ENCODE assay signal across 36 cellular contexts in genomic region chr13:27289016-27289665, GRCh38. TPM values are rescaled to one million over a fixed set of nuclear protein-coding genes. Genes with fewer than 3 reads are reported as not detected.
DNase-seq lines count a peak whose midpoint lies in the region; ATAC-seq, FAIRE-seq and TF ChIP-seq lines count a peak whose summit lies in the region.
"Had no signal": no experiment of that assay in that cellular context is flagged by ENCODE, and none has a peak within 500 bp of the region (broad histone marks: within the 10 kb centered on the region; RNA-seq: fewer than 3 reads in every experiment).

No MANE protein-coding gene starts in this region.

- H3F3A ChIP-seq in GM23248 (ENCODE audit: insufficient read depth), result no peaks in the 10 kb centered on the region

- H4K20me1 ChIP-seq in GM23248 (ENCODE audit: insufficient read depth), result no peaks in the 10 kb centered on the region

- H3K4me2 ChIP-seq in GM23248 (ENCODE audit: unreplicated experiment), result no peak overlapping the region
- H3K4me2 ChIP-seq: GM23338, smooth muscle cell had no signal

- H3K27me3 Mint-ChIP-seq in nephron (ENCODE audit: low read depth), result peaks cover 3% of the 10 kb centered on the region
- H3K27me3 Mint-ChIP-seq: activated CD4-positive, alpha-beta T cell treated with anti-CD3 and anti-CD28 coated beads for 36 hours; activated CD8-positive, alpha-beta T cell treated with anti-CD3 and anti-CD28 coated beads for 36 hours; CD4-positive, alpha-beta T cell; stimulated activated naive CD8-positive, alpha-beta T cell treated with anti-CD3 and anti-CD28 coated beads, Interleukin-15, amount 100 ng/mL, for 72 hours had no signal

- TF ChIP-seq POLR2A in esophagus muscularis mucosa (IDR thresholded peaks at IDR 0.05; ENCODE audit: low read depth), result no peak

- intact Hi-C loops in esophagus muscularis mucosa (cut with DNase I), result no loop called here

- peak overlapping the region in 2 of 3 experiments; percentile 79 to 96 for H3K27ac Mint-ChIP-seq in nephron
- H3K27ac Mint-ChIP-seq: activated CD4-positive, alpha-beta T cell treated with anti-CD3 and anti-CD28 coated beads for 36 hours; activated CD8-positive, alpha-beta T cell treated with anti-CD3 and anti-CD28 coated beads for 36 hours; activated naive CD4-positive, alpha-beta T cell treated with anti-CD3 and anti-CD28 coated beads, Interleukin-2, amount 50 U/mL, for 72 hours; activated T-helper 17 cell treated with anti-CD3 and anti-CD28 coated beads, Interleukin-2, amount 50 U/mL, for 72 hours; CD4-positive, alpha-beta T cell; GM23338; natural killer cell treated with Interleukin-12 subunit alpha and Interleukin-12 subunit beta and Interleukin-15 and Interleukin-18, amount 100 ng/mL, for 72 hours; stimulated activated naive CD8-positive, alpha-beta T cell treated with anti-CD3 and anti-CD28 coated beads, Interleukin-15, amount 100 ng/mL, for 72 hours had no signal

- H2AFZ ChIP-seq in GM23248, result no peak overlapping the region

- WGBS in GM23248 (ENCODE audit: low coverage in 1 of 2, low lambda C conversion rate in 2 of 2, missing lambda C conversion rate in 2 of 2), 2 experiments, result 79% methylated on average over 2 of the region's 2 CpGs
- 42% methylated on average over 2 of the region's 2 CpGs for WGBS in esophagus muscularis mucosa

- no peak for TF ChIP-seq EP300 in esophagus muscularis mucosa (IDR thresholded peaks at IDR 0.05)

- peaks cover 7% of the 10 kb centered on the region for H3K27me3 ChIP-seq in GM23248 (replicated peaks; ENCODE audit: insufficient read depth)
- H3K27me3 ChIP-seq in esophagus muscularis mucosa, result no peaks in the 10 kb centered on the region
- H3K27me3 ChIP-seq: colonic mucosa, ovary, tibial nerve had no signal

- no peak overlapping the region for H3K4me3 Mint-ChIP-seq in nephron
- H3K4me3 Mint-ChIP-seq: activated CD4-positive, alpha-beta T cell treated with anti-CD3 and anti-CD28 coated beads for 36 hours; activated CD8-positive, alpha-beta T cell treated with anti-CD3 and anti-CD28 coated beads for 36 hours; activated T-helper 17 cell treated with anti-CD3 and anti-CD28 coated beads, Interleukin-2, amount 50 U/mL, for 72 hours; CD4-positive, alpha-beta T cell; GM23338; natural killer cell treated with Interleukin-12 subunit alpha and Interleukin-12 subunit beta and Interleukin-15 and Interleukin-18, amount 100 ng/mL, for 72 hours; stimulated activated naive CD8-positive, alpha-beta T cell treated with anti-CD3 and anti-CD28 coated beads, Interleukin-15, amount 100 ng/mL, for 72 hours had no signal

- no peaks in the 10 kb centered on the region for H3K79me2 ChIP-seq in GM23248 (ENCODE audit: insufficient read depth)

- no peak for TF ChIP-seq CTCF in nephron (IDR thresholded peaks at IDR 0.05; ENCODE audit: unreplicated experiment in 3 of 3)
- TF ChIP-seq CTCF in esophagus muscularis mucosa (IDR thresholded peaks at IDR 0.05), result no peak

- H3K4me3 ChIP-seq in GM23248 (no peak overlapping the region), esophagus muscularis mucosa (no peak overlapping the region)
- H3K4me3 ChIP-seq: colonic mucosa, GM23338, lower lobe of right lung, ovary, SJCRH30, smooth muscle cell, tibial nerve had no signal

- in situ Hi-C loops in Caki2 (cut with HindIII; ENCODE audit: low pct_unique_long_range_greater_than_20kb, low sequenced_read_pairs), result no loop called here
- in situ Hi-C loops in GM23248 (cut with MboI), result no loop called here

- H3K36me3 ChIP-seq in GM23248 (ENCODE audit: low read depth) (no peaks in the 10 kb centered on the region), esophagus muscularis mucosa (no peaks in the 10 kb centered on the region)
- H3K36me3 ChIP-seq: colonic mucosa, lower lobe of right lung, ovary, SJCRH30, tibial nerve had no signal

- no peak for ATAC-seq in HG03439 (IDR thresholded peaks at IDR 0.05; ENCODE audit: unreplicated experiment)
- ATAC-seq: activated CD4-positive, alpha-beta T cell treated with anti-CD3 and anti-CD28 coated beads for 36 hours; activated CD8-positive, alpha-beta T cell treated with anti-CD3 and anti-CD28 coated beads for 36 hours; activated naive CD4-positive, alpha-beta T cell treated with anti-CD3 and anti-CD28 coated beads, Interleukin-2, amount 50 U/mL, for 72 hours; activated T-helper 17 cell treated with anti-CD3 and anti-CD28 coated beads, Interleukin-2, amount 50 U/mL, for 72 hours; GM23338; lower lobe of right lung; natural killer cell treated with Interleukin-12 subunit alpha and Interleukin-12 subunit beta and Interleukin-15 and Interleukin-18, amount 100 ng/mL, for 72 hours; stimulated activated naive CD8-positive, alpha-beta T cell treated with anti-CD3 and anti-CD28 coated beads, Interleukin-15, amount 100 ng/mL, for 72 hours had no signal

- peak; percentile 65 for DNase-seq in Caki2 (ENCODE audit: low read depth)
- DNase-seq in RCC 7860 (ENCODE audit: low spot score), result peak; percentile 7
- peak; percentile 84 for DNase-seq in globus pallidus (ENCODE audit: low spot score)
- no peak for DNase-seq in GM23248
- DNase-seq in esophagus muscularis mucosa (ENCODE audit: extremely low spot score), result no peak
- no peak for DNase-seq in NCI-H526 (lab: John Stamatoyannopoulos, UW)
- DNase-seq: activated CD4-positive, alpha-beta T cell treated with anti-CD3 and anti-CD28 coated beads for 36 hours; activated CD8-positive, alpha-beta T cell treated with anti-CD3 and anti-CD28 coated beads for 36 hours; CD4-positive, alpha-beta T cell; colonic mucosa; effector CD8-positive, alpha-beta T cell; EL; Karpas-422; lower lobe of right lung; NCI-H1417 treated with DMSO at 0.1 percent for 48 hours; NCI-H2081 treated with DMSO at 0.1 percent for 48 hours; NCI-H345; NCI-H82; ovary; RPMI8226; SJCRH30; stimulated activated naive CD8-positive, alpha-beta T cell treated with anti-CD3 and anti-CD28 coated beads, Interleukin-15, amount 100 ng/mL, for 72 hours; T-helper 9 cell had no signal

- FAIRE-seq in RCC 7860 (lab: Jason Lieb, UNC), result no peak
- FAIRE-seq: A204.1, bronchial epithelial cell, D721Med, islet of Langerhans had no signal

- H3K9me3 ChIP-seq in GM23248 (ENCODE audit: low read depth) (no peaks in the 10 kb centered on the region), esophagus muscularis mucosa (no peaks in the 10 kb centered on the region)
- H3K9me3 ChIP-seq: colonic mucosa, lower lobe of right lung, ovary, SJCRH30, tibial nerve had no signal

- H3K27ac ChIP-seq in GM23248, result no peak overlapping the region
- H3K27ac ChIP-seq in esophagus muscularis mucosa (replicated peaks in 1 of 4), result no peak overlapping the region
- H3K27ac ChIP-seq: colonic mucosa, lower lobe of right lung, ovary, SJCRH30, tibial nerve, VCaP had no signal

- H3K9ac ChIP-seq in GM23248, result no peak overlapping the region

- H3K4me1 Mint-ChIP-seq in nephron, result peaks cover 15% of the 10 kb centered on the region
- H3K4me1 Mint-ChIP-seq: GM23338 had no signal

- peaks cover 2% of the 10 kb centered on the region for H3K9me3 Mint-ChIP-seq in nephron
- H3K9me3 Mint-ChIP-seq: activated naive CD4-positive, alpha-beta T cell treated with anti-CD3 and anti-CD28 coated beads, Interleukin-2, amount 50 U/mL, for 72 hours; activated T-helper 17 cell treated with anti-CD3 and anti-CD28 coated beads, Interleukin-2, amount 50 U/mL, for 72 hours; CD4-positive, alpha-beta T cell; natural killer cell treated with Interleukin-12 subunit alpha and Interleukin-12 subunit beta and Interleukin-15 and Interleukin-18, amount 100 ng/mL, for 72 hours; stimulated activated naive CD8-positive, alpha-beta T cell treated with anti-CD3 and anti-CD28 coated beads, Interleukin-15, amount 100 ng/mL, for 72 hours had no signal

- H3K9me2 ChIP-seq in GM23248 (ENCODE audit: insufficient read depth), result no peaks in the 10 kb centered on the region

- H3K36me3 Mint-ChIP-seq in nephron (ENCODE audit: low read depth), result no peaks in the 10 kb centered on the region
- H3K36me3 Mint-ChIP-seq: activated naive CD4-positive, alpha-beta T cell treated with anti-CD3 and anti-CD28 coated beads, Interleukin-2, amount 50 U/mL, for 72 hours; natural killer cell treated with Interleukin-12 subunit alpha and Interleukin-12 subunit beta and Interleukin-15 and Interleukin-18, amount 100 ng/mL, for 72 hours had no signal

- H3K4me1 ChIP-seq in GM23248 (ENCODE audit: insufficient read depth) (no peaks in the 10 kb centered on the region), esophagus muscularis mucosa (no peaks in the 10 kb centered on the region)
- H3K4me1 ChIP-seq: colonic mucosa, lower lobe of right lung, SJCRH30 had no signal

RNA-seq across cellular contexts. Expression of gene RASL11A, which starts 18.5 kb away (rescaled TPM):
- 44.7 and 107 TPM in 2 replicates for total RNA-seq in Caki2 (2014; rRNA removed; shearing (Covaris generic); ENCODE audit: low replicate concordance)
- total RNA-seq in GM23248 (2014; rRNA removed; shearing (Covaris generic)), result 1.1 and 1.6 TPM in 2 replicates
- 0.42 and 0.51 TPM in 2 replicates for polyA plus RNA-seq in GM23248 (2016; fragmentation: Nextera tagmentation; extraction: Ambion mirVana)
- 10 to 100 TPM; 11.2 to 98.9 (median 41.1) TPM for total RNA-seq in esophagus muscularis mucosa

RNA-seq across cellular contexts. Expression of gene RPL21, which starts 37.8 kb away (rescaled TPM):
- 791 and 923 TPM in 2 replicates for total RNA-seq in Caki2 (2014; rRNA removed; shearing (Covaris generic); ENCODE audit: low replicate concordance)
- total RNA-seq in GM23248 (2014; rRNA removed; shearing (Covaris generic)), result 609 and 638 TPM in 2 replicates
- polyA plus RNA-seq in GM23248 (2016; fragmentation: Nextera tagmentation; extraction: Ambion mirVana), result 390 and 434 TPM in 2 replicates
- total RNA-seq in esophagus muscularis mucosa, result 1,000 to 10,000 TPM in 2 of 4 donors, 100 to 1,000 TPM in 2; 432 to 1,374 (median 1,046) TPM

Comparison
In these comparisons a context has a peak if more than half of its experiments do, and no peak if none do; other contexts are left out.
1. DNase-seq: peak in Caki2 (single experiment), RCC 7860 (single experiment) and globus pallidus (single experiment); none in GM23248 (single experiment), esophagus muscularis mucosa (single experiment) and NCI-H526 (0 of 2).